ENCODE assay signal across 23 cellular contexts in genomic region chr7:101487753-101488152, GRCh38.
"Had no signal": no experiment of that assay in that cellular context is flagged by ENCODE, and none has a peak within 500 bp of the region (broad histone marks: within the 10 kb centered on the region; RNA-seq: fewer than 3 reads in every experiment).

No MANE protein-coding gene starts in this region.

- H3K4me1 ChIP-seq: breast epithelium had no signal

- DNase-seq: activated CD4-positive, alpha-beta T cell treated with anti-CD3 and anti-CD28 coated beads for 36 hours; activated CD4-positive, CD25-positive, alpha-beta regulatory T cell; activated CD8-positive, alpha-beta memory T cell treated with anti-CD3 and anti-CD28 coated beads, Interleukin-2, amount 50 U/mL, for 4 hours; activated CD8-positive, alpha-beta T cell treated with anti-CD3 and anti-CD28 coated beads for 36 hours; activated naive CD4-positive, alpha-beta T cell treated with anti-CD3 and anti-CD28 coated beads, Interleukin-2, amount 50 U/mL, for 16 hours; activated naive CD8-positive, alpha-beta T cell treated with anti-CD3 and anti-CD28 coated beads, Interleukin-2, amount 10 ng/mL, durations not matched to agents 7 days and 5 days; activated T-cell treated with anti-CD3 and anti-CD28 coated beads, Interleukin-2, amount 50 U/mL, for 72 hours; anterior cingulate cortex; caudate nucleus; KBM-7; NCI-H1048; NCI-H146; NCI-H187 treated with DMSO at 0.1 percent for 48 hours; NCI-H2081 treated with DMSO at 0.1 percent for 48 hours; NCI-H446; NCI-H524; SHP77 treated with DMSO at 0.1 percent for 48 hours; T-helper 17 cell; T-helper 9 cell had no signal

- H3K36me3 ChIP-seq: adrenal gland, breast epithelium had no signal

- H3K4me1 Mint-ChIP-seq: activated CD4-positive, alpha-beta T cell treated with anti-CD3 and anti-CD28 coated beads for 36 hours; activated naive CD8-positive, alpha-beta T cell treated with anti-CD3 and anti-CD28 coated beads, Interleukin-2, amount 10 ng/mL, durations not matched to agents 7 days and 5 days; T-helper 17 cell had no signal

- H3K27ac Mint-ChIP-seq: activated CD4-positive, alpha-beta T cell treated with anti-CD3 and anti-CD28 coated beads for 36 hours; activated CD8-positive, alpha-beta T cell treated with anti-CD3 and anti-CD28 coated beads for 36 hours; activated naive CD8-positive, alpha-beta T cell treated with anti-CD3 and anti-CD28 coated beads, Interleukin-2, amount 10 ng/mL, durations not matched to agents 7 days and 5 days; activated T-cell treated with anti-CD3 and anti-CD28 coated beads, Interleukin-2, amount 50 U/mL, for 72 hours; activated T-helper 2 cell treated with anti-CD3 and anti-CD28 coated beads, Interferon-gamma antibody, Interleukin-2, Interleukin-4, amounts not matched to agents 10 μg/mL and 5 μg/mL and 100 μg/mL, durations not matched to agents 14 hours and 24 hours and 36 hours; T-helper 17 cell had no signal

- FAIRE-seq: RCC 7860 had no signal

- H3K4me3 ChIP-seq: adrenal gland, breast epithelium had no signal

- H3K36me3 Mint-ChIP-seq: activated naive CD8-positive, alpha-beta T cell treated with anti-CD3 and anti-CD28 coated beads, Interleukin-2, amount 10 ng/mL, durations not matched to agents 7 days and 5 days had no signal

- H3K27me3 Mint-ChIP-seq: activated CD8-positive, alpha-beta T cell treated with anti-CD3 and anti-CD28 coated beads for 36 hours had no signal

- H3K9me3 ChIP-seq: adrenal gland, breast epithelium had no signal

- H3K27me3 ChIP-seq: adrenal gland had no signal

- H3K4me3 Mint-ChIP-seq: activated CD4-positive, alpha-beta T cell treated with anti-CD3 and anti-CD28 coated beads for 36 hours; activated CD8-positive, alpha-beta T cell treated with anti-CD3 and anti-CD28 coated beads for 36 hours; activated naive CD8-positive, alpha-beta T cell treated with anti-CD3 and anti-CD28 coated beads, Interleukin-2, amount 10 ng/mL, durations not matched to agents 7 days and 5 days; activated T-cell treated with anti-CD3 and anti-CD28 coated beads, Interleukin-2, amount 50 U/mL, for 72 hours; T-helper 17 cell had no signal

- H3K27ac ChIP-seq: adrenal gland, breast epithelium had no signal

- H3K9me3 Mint-ChIP-seq: activated CD8-positive, alpha-beta T cell treated with anti-CD3 and anti-CD28 coated beads for 36 hours; activated naive CD8-positive, alpha-beta T cell treated with anti-CD3 and anti-CD28 coated beads, Interleukin-2, amount 10 ng/mL, durations not matched to agents 7 days and 5 days; activated T-cell treated with anti-CD3 and anti-CD28 coated beads, Interleukin-2, amount 50 U/mL, for 72 hours; activated T-helper 2 cell treated with anti-CD3 and anti-CD28 coated beads, Interferon-gamma antibody, Interleukin-2, Interleukin-4, amounts not matched to agents 10 μg/mL and 5 μg/mL and 100 μg/mL, durations not matched to agents 14 hours and 24 hours and 36 hours had no signal
